Comparison of ENCODE assay signal across 19 cellular contexts in genomic region chr1:64844609-64845008, GRCh38.
A peak's percentile ranks its signal among the peaks of the same experiment; 100 is the strongest.
DNase-seq lines count a peak whose midpoint lies in the region; ATAC-seq and TF ChIP-seq lines count a peak whose summit lies in the region.
"Had no signal": no experiment of that assay in that cellular context is flagged by ENCODE, and none has a peak within 500 bp of the region (broad histone marks: within the 10 kb centered on the region; RNA-seq: fewer than 3 reads in every experiment).

No MANE protein-coding gene starts in this region.

- no peak overlapping the region for H3K4me3 ChIP-seq in H7 (ENCODE audit: insufficient read depth, low read depth, low read length)
- H3K4me3 ChIP-seq: BLaER1 treated with 17β-estradiol and CSF1 and Interleukin-3, amounts not matched to agents 10 nM and 100 nM had no signal

- POLR2A ChIA-PET in MCF 10A (lab: Yijun Ruan, JAX), result no interaction called here

- peaks cover 8% of the 10 kb centered on the region for H3K36me3 ChIP-seq in H7 (replicated peaks; ENCODE audit: control insufficient read depth, insufficient read depth, low read length)

- no peak for TF ChIP-seq CTCF in endothelial cell (IDR thresholded peaks at IDR 0.05; ENCODE audit: unreplicated experiment)
- no peak for TF ChIP-seq CTCF in MCF 10A (IDR thresholded peaks at IDR 0.05; ENCODE audit: unreplicated experiment)

- no peaks in the 10 kb centered on the region for H3K27me3 Mint-ChIP-seq in activated naive CD8-positive, alpha-beta T cell
- H3K27me3 Mint-ChIP-seq in activated naive CD8-positive, alpha-beta T cell treated with anti-CD3 and anti-CD28 coated beads, Interleukin-2, amount 50 U/mL, for 24 hours, result no peaks in the 10 kb centered on the region
- peaks cover 12% of the 10 kb centered on the region for H3K27me3 Mint-ChIP-seq in endothelial cell (ENCODE audit: unreplicated experiment)
- no peaks in the 10 kb centered on the region for H3K27me3 Mint-ChIP-seq in stimulated activated naive B cell treated with anti-CD40 and anti-IgM and Interleukin-4, amounts not matched to agents 10 μg/mL and 1 μg/mL and 100 μg/mL, for 72 hours
- H3K27me3 Mint-ChIP-seq in MCF 10A (ENCODE audit: insufficient read depth, unreplicated experiment), result no peaks in the 10 kb centered on the region

- no peaks in the 10 kb centered on the region for H3K36me3 Mint-ChIP-seq in activated naive CD8-positive, alpha-beta T cell
- peaks cover 23% of the 10 kb centered on the region for H3K36me3 Mint-ChIP-seq in activated naive CD8-positive, alpha-beta T cell treated with anti-CD3 and anti-CD28 coated beads, Interleukin-2, amount 50 U/mL, for 24 hours (ENCODE audit: low read depth)
- peaks cover 54% of the 10 kb centered on the region for H3K36me3 Mint-ChIP-seq in endothelial cell (ENCODE audit: low read depth, unreplicated experiment)
- peaks cover 47 to 54% of the 10 kb centered on the region in 2 donors for H3K36me3 Mint-ChIP-seq in stimulated activated naive B cell treated with anti-CD40 and anti-IgM and Interleukin-4, amounts not matched to agents 10 μg/mL and 1 μg/mL and 100 μg/mL, for 72 hours
- peaks cover 67% of the 10 kb centered on the region for H3K36me3 Mint-ChIP-seq in MCF 10A (ENCODE audit: insufficient read depth, unreplicated experiment)

- no peaks in the 10 kb centered on the region for H3K27me3 ChIP-seq in H7 (ENCODE audit: control insufficient read depth, insufficient read depth, low read length)
- H3K27me3 ChIP-seq: BLaER1 treated with 17β-estradiol and CSF1 and Interleukin-3, amounts not matched to agents 10 nM and 100 nM had no signal

- intact Hi-C loops in MCF 10A (cut with micrococcal nuclease), result no loop called here

- no peak overlapping the region for H3K4me3 Mint-ChIP-seq in activated naive CD8-positive, alpha-beta T cell
- H3K4me3 Mint-ChIP-seq in activated naive CD8-positive, alpha-beta T cell treated with anti-CD3 and anti-CD28 coated beads, Interleukin-2, amount 50 U/mL, for 24 hours, result no peak overlapping the region
- peak overlapping the region; percentile 76 for H3K4me3 Mint-ChIP-seq in endothelial cell (ENCODE audit: unreplicated experiment)
- H3K4me3 Mint-ChIP-seq in stimulated activated naive B cell treated with anti-CD40 and anti-IgM and Interleukin-4, amounts not matched to agents 10 μg/mL and 1 μg/mL and 100 μg/mL, for 72 hours, result no peak overlapping the region
- no peak overlapping the region for H3K4me3 Mint-ChIP-seq in MCF 10A (ENCODE audit: unreplicated experiment)
- H3K4me3 Mint-ChIP-seq: HFFc6 had no signal

- CTCF ChIA-PET in MCF 10A (lab: Yijun Ruan, JAX), result interaction anchor here (0.6 to 1.0 kb wide), 3 partner anchors 9 to 356 kb away, joined by 3 to 4 read pairs (median 3); no protein-coding TSS in a partner anchor

- H3K27ac Mint-ChIP-seq in activated naive CD8-positive, alpha-beta T cell, result peak overlapping the region; percentile 66
- no peak overlapping the region for H3K27ac Mint-ChIP-seq in activated naive CD8-positive, alpha-beta T cell treated with anti-CD3 and anti-CD28 coated beads, Interleukin-2, amount 50 U/mL, for 24 hours
- H3K27ac Mint-ChIP-seq in endothelial cell (ENCODE audit: unreplicated experiment) (no peak overlapping the region), MCF 10A (ENCODE audit: low read depth, unreplicated experiment) (no peak overlapping the region)
- H3K27ac Mint-ChIP-seq in stimulated activated naive B cell treated with anti-CD40 and anti-IgM and Interleukin-4, amounts not matched to agents 10 μg/mL and 1 μg/mL and 100 μg/mL, for 72 hours, result peak overlapping the region; percentile 47
- H3K27ac Mint-ChIP-seq: HFFc6 had no signal

- no peaks in the 10 kb centered on the region for H3K4me1 Mint-ChIP-seq in activated naive CD8-positive, alpha-beta T cell (ENCODE audit: low read depth)
- peaks cover 2% of the 10 kb centered on the region for H3K4me1 Mint-ChIP-seq in activated naive CD8-positive, alpha-beta T cell treated with anti-CD3 and anti-CD28 coated beads, Interleukin-2, amount 50 U/mL, for 24 hours
- H3K4me1 Mint-ChIP-seq in endothelial cell (ENCODE audit: unreplicated experiment) (peaks cover 6% of the 10 kb centered on the region), MCF 10A (ENCODE audit: insufficient read depth, unreplicated experiment) (no peaks in the 10 kb centered on the region)
- H3K4me1 Mint-ChIP-seq in stimulated activated naive B cell treated with anti-CD40 and anti-IgM and Interleukin-4, amounts not matched to agents 10 μg/mL and 1 μg/mL and 100 μg/mL, for 72 hours, result peaks cover 9 to 17% of the 10 kb centered on the region in 2 donors

- no TSS peak for BruUV-seq in MCF 10A (replicated peaks; lab: Mats Ljungman, UMichigan)

- no peaks in the 10 kb centered on the region for H3K9me3 Mint-ChIP-seq in activated naive CD8-positive, alpha-beta T cell (ENCODE audit: low read depth)
- no peaks in the 10 kb centered on the region for H3K9me3 Mint-ChIP-seq in activated naive CD8-positive, alpha-beta T cell treated with anti-CD3 and anti-CD28 coated beads, Interleukin-2, amount 50 U/mL, for 24 hours
- H3K9me3 Mint-ChIP-seq in endothelial cell (ENCODE audit: unreplicated experiment), result no peaks in the 10 kb centered on the region
- no peaks in the 10 kb centered on the region for H3K9me3 Mint-ChIP-seq in stimulated activated naive B cell treated with anti-CD40 and anti-IgM and Interleukin-4, amounts not matched to agents 10 μg/mL and 1 μg/mL and 100 μg/mL, for 72 hours
- H3K9me3 Mint-ChIP-seq in MCF 10A (ENCODE audit: unreplicated experiment), result no peaks in the 10 kb centered on the region
- H3K9me3 Mint-ChIP-seq: HFFc6 had no signal

- DNase-seq in activated naive CD8-positive, alpha-beta T cell treated with anti-CD3 and anti-CD28 coated beads, Interleukin-2, amount 50 U/mL, for 24 hours, result no peak
- DNase-seq in H7, result peak; percentile 18
- DNase-seq in endothelial cell (ENCODE audit: low spot score), result no peak
- no peak for DNase-seq in stimulated activated naive B cell treated with anti-CD40 and anti-IgM and Interleukin-4, amounts not matched to agents 10 μg/mL and 1 μg/mL and 100 μg/mL, for 72 hours
- DNase-seq in activated CD4-positive, alpha-beta T cell treated with anti-CD3 and anti-CD28 coated beads for 1 hour, result no peak
- no peak for DNase-seq in MCF 10A (ENCODE audit: unreplicated experiment)
- no peak for DNase-seq in NAMALWA (ENCODE audit: low spot score)
- DNase-seq: DND-41, HFFc6, KBM-7, NCI-H1417, NCI-H187, NCI-H2107, NCI-H510A treated with DMSO at 0.1 percent for 48 hours, NCI-H82, OCI-M1, SHP77 had no signal

- ATAC-seq in activated naive CD8-positive, alpha-beta T cell treated with anti-CD3 and anti-CD28 coated beads, Interleukin-2, amount 50 U/mL, for 24 hours, result no peak
- no peak for ATAC-seq in stimulated activated naive B cell treated with anti-CD40 and anti-IgM and Interleukin-4, amounts not matched to agents 10 μg/mL and 1 μg/mL and 100 μg/mL, for 72 hours (replicated peaks)

Comparison
In these comparisons a context has a peak if more than half of its experiments do, and no peak if none do; other contexts are left out.
1. H3K27ac Mint-ChIP-seq: peak in activated naive CD8-positive, alpha-beta T cell (single experiment) and stimulated activated naive B cell treated with anti-CD40 and anti-IgM and Interleukin-4, amounts not matched to agents 10 μg/mL and 1 μg/mL and 100 μg/mL, for 72 hours (single experiment); none in activated naive CD8-positive, alpha-beta T cell treated with anti-CD3 and anti-CD28 coated beads, Interleukin-2, amount 50 U/mL, for 24 hours (single experiment), endothelial cell (single experiment) and MCF 10A (single experiment).